In the genomic region with DNA sequence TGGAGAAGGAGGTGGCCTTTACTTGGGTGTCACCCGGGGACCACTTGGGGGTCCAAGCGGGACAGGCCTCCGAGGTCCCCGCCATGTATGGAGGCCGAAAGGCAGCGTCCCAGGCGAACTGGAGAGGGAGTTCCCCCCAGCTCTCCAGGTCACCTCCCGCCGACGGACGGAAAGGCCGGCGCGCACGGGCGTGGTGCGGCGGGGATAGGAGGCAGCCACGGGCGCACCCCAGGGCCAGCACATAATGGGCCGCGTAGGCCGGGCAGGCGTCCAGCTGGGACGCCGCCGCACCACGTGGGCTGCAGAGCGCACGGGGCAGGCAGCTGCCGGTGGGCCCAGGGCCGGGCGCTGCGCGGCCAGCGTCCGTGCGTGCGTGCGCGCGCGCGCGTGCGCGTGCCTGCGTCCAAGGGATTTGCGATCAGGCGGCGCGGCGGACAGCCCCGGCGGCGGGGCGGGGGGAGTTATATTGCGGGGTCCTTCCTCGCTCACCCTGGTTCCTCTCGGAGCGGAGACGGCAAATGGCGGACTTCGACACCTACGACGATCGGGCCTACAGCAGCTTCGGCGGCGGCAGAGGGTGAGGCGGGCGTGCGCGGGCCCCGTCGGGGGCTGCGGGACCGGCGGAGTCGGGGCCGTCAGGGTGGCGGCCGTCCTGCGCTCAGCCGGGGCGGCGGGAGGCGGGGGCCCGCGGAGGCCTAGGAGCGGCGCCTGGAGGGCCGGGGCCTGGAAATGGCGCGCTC, we compare ENCODE assay signal across 8 cellular contexts. TPM values are rescaled to one million over a fixed set of nuclear protein-coding genes. Genes with fewer than 3 reads are reported as not detected.
DNase-seq lines count a peak whose midpoint lies in the region; TF ChIP-seq lines count a peak whose summit lies in the region.

Gene EIF4H (plus strand): TSS at position 491 of the 740 bp plus-strand sequence. CDS start 28 bp downstream, at position 519.

- DNase-seq in CMK (ENCODE audit: low read depth) (peak; percentile 84), GM20000 (ENCODE audit: low spot score) (peak; percentile 97), HT-29 (ENCODE audit: low spot score) (peak; percentile 95), lung microvascular endothelial cell (ENCODE audit: low read depth in 2 of 2) (peak; percentile 97 to 98)
- DNase-seq in NK-92 treated with Interleukin-12 subunit alpha and Interleukin-12 subunit beta, amount 100 ng/mL, for 24 hours (lab: John Stamatoyannopoulos, UW): peak; percentile 91
- peak; percentile 99 for DNase-seq in activated CD8-positive, alpha-beta memory T cell treated with anti-CD3 and anti-CD28 coated beads for 24 hours
- peak; percentile 86 for DNase-seq in effector CD8-positive, alpha-beta T cell (lab: John Stamatoyannopoulos, UW)
- peak; percentile 90 to 95 (median 90) for DNase-seq in stimulated activated CD4-positive, alpha-beta T cell treated with anti-CD3 and anti-CD28 coated beads, TNF-alpha, amount 100 ng/mL, for 4 hours (ENCODE audit: low read depth in 3 of 3)

- TF ChIP-seq CTCF in GM20000 (IDR thresholded peaks at IDR 0.05; ENCODE audit: extremely low read depth, missing control alignments): no peak

RNA-seq across cellular contexts. Expression of gene EIF4H, which starts in this region (rescaled TPM):
- 295 and 297 TPM in 2 replicates for total RNA-seq in HT-29 (2014; rRNA removed; shearing (Covaris generic))
- 267 and 400 TPM in 2 replicates for total RNA-seq in lung microvascular endothelial cell

Comparison
In these comparisons a context has a peak if more than half of its experiments do, and no peak if none do; other contexts are left out.
1. Peak in every context shown above with its lines: DNase-seq.